In genomic region chr11:65355013-65355775, GRCh38 we compare ENCODE assay signal across 1 cellular context.
TF ChIP-seq lines count a peak whose summit lies in the region.

No MANE protein-coding gene starts in this region.

TF ChIP-seq in HepG2, 621 proteins besides CTCF, POLR2A, EP300 and RAD21 (continued from another document and continues in another):
- TF ChIP-seq ARID5B (CRISPR knock-in tag; IDR thresholded peaks at IDR 0.05) = no peak
- no peak for TF ChIP-seq TP53 (CRISPR knock-in tag; conservative IDR thresholded peaks at IDR 0.05)
- no peak for TF ChIP-seq FOSL1 (CRISPR knock-in tag; IDR thresholded peaks at IDR 0.05; ENCODE audit: borderline replicate concordance)
- TF ChIP-seq ZNF335 (CRISPR knock-in tag; IDR thresholded peaks at IDR 0.05) = no peak
- no peak; the same call in 1 of the 2 replicates for TF ChIP-seq ZNF142 (CRISPR knock-in tag; IDR thresholded peaks at IDR 0.05)
- TF ChIP-seq DMTF1 (CRISPR knock-in tag; IDR thresholded peaks at IDR 0.05) = no peak
- TF ChIP-seq SIN3A (IDR thresholded peaks at IDR 0.05; ENCODE audit: borderline replicate concordance, low read depth, low read length) = no peak
- no peak for TF ChIP-seq XBP1 (CRISPR knock-in tag; IDR thresholded peaks at IDR 0.05)
- TF ChIP-seq ETS1 (CRISPR knock-in tag; IDR thresholded peaks at IDR 0.05) = no peak
- no peak for TF ChIP-seq PLRG1 (conservative IDR thresholded peaks at IDR 0.05)
- no peak for TF ChIP-seq USF2 (IDR thresholded peaks at IDR 0.05; ENCODE audit: low read depth, low read length)
- TF ChIP-seq USF2 (CRISPR knock-in tag; IDR thresholded peaks at IDR 0.05; ENCODE audit: borderline replicate concordance) = no peak
- TF ChIP-seq ZSCAN20 (CRISPR knock-in tag; IDR thresholded peaks at IDR 0.05; ENCODE audit: borderline replicate concordance) = no peak
- TF ChIP-seq EEA1 (CRISPR knock-in tag; IDR thresholded peaks at IDR 0.05; ENCODE audit: borderline replicate concordance) = no peak
- no peak for TF ChIP-seq MXD4 (CRISPR knock-in tag; IDR thresholded peaks at IDR 0.05)
- no peak for TF ChIP-seq ZNF329 (CRISPR knock-in tag; IDR thresholded peaks at IDR 0.05; ENCODE audit: low read depth)
- TF ChIP-seq ZNF646 (CRISPR knock-in tag; IDR thresholded peaks at IDR 0.05) = no peak
- TF ChIP-seq ZNF513 (CRISPR knock-in tag; conservative IDR thresholded peaks at IDR 0.05) = no peak
- no peak for TF ChIP-seq TEF (CRISPR knock-in tag; IDR thresholded peaks at IDR 0.05)
- no peak for TF ChIP-seq ZBTB10 (CRISPR knock-in tag; IDR thresholded peaks at IDR 0.05; ENCODE audit: borderline replicate concordance)
- TF ChIP-seq HNF4G (IDR thresholded peaks at IDR 0.05; ENCODE audit: borderline replicate concordance, low read depth, low read length) = no peak; the same call in 1 of the 2 replicates
- no peak for TF ChIP-seq HNF4G (CRISPR knock-in tag; IDR thresholded peaks at IDR 0.05; ENCODE audit: borderline replicate concordance, low read depth)
